10 cellular contexts compared by ENCODE assay signal in the genomic region with DNA sequence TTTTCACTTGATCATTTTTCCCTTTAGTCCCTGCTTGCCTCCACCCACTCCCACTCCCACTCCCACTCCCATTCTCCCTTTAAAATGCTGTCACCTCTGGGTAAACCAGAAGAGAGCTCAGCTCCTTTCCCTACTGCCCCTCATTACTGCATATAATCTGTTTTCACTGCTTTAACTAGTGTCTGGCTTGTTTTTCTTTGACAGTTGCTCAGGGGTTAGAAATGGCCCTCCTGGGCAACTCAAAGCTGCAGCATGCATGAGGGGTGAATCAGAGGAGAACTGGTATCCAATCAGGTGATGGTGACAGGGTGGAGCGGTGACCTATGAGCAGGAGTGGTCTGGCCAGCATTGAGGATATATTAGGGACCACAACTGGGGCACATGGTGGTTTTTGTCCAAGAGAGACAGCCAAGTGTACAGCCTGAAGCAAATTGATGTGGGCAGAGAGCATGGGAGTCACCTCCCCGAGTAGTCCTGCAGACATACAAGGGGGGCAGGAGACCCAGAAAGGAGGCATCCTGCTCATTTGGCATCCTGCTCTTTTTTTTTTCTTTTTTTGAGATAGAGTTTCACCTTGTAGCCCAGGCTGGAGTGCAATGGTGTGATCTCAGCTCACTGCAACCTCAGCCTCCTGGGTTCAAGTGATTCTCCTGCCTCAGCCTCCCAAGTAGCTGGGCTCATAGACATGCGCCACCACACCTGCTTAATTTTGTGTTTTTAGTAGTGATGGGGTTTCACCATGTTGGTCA. TPM values are rescaled to one million over a fixed set of nuclear protein-coding genes. Genes with fewer than 3 reads are reported as not detected.
DNase-seq lines count a peak whose midpoint lies in the region; ATAC-seq and TF ChIP-seq lines count a peak whose summit lies in the region.
"Had no signal": no experiment of that assay in that cellular context is flagged by ENCODE, and none has a peak within 500 bp of the region (broad histone marks: within the 10 kb centered on the region; RNA-seq: fewer than 3 reads in every experiment).

No MANE protein-coding gene starts in this region.

- no peaks in the 10 kb centered on the region for H3K27me3 ChIP-seq in psoas muscle (ENCODE audit: insufficient read depth in 3 of 3, low read length in 2 of 3)
- H3K27me3 ChIP-seq: neutrophil had no signal

- peaks cover 40% of the 10 kb centered on the region for H3K4me1 ChIP-seq in psoas muscle

- peaks cover 13% of the 10 kb centered on the region for H3K27me3 Mint-ChIP-seq in activated CD8-positive, alpha-beta memory T cell treated with anti-CD3 and anti-CD28 coated beads, Interleukin-2, amount 10 ng/mL, durations not matched to agents 7 days and 5 days

- intact Hi-C loops in psoas muscle (cut with DNase I): loop anchor here in 1 of 2 donors (5.0 kb wide), 1 partner anchor 65 kb away; the partner anchor contains the start of gene PNRC2

- no peaks in the 10 kb centered on the region for H3K9me3 ChIP-seq in psoas muscle
- H3K9me3 ChIP-seq: neutrophil had no signal

- H3K4me1 Mint-ChIP-seq in activated CD8-positive, alpha-beta memory T cell treated with anti-CD3 and anti-CD28 coated beads, Interleukin-2, amount 10 ng/mL, durations not matched to agents 7 days and 5 days: no peaks in the 10 kb centered on the region

- WGBS in psoas muscle, 3 donors: 67 to 77% (median 70%) methylated on average over 3 of the region's 3 CpGs

- DNase-seq in Daoy (ENCODE audit: low read depth) (peak; percentile 95), RPMI7951 (ENCODE audit: low read depth) (peak; percentile 95), fibroblast of gingiva (ENCODE audit: low read depth) (peak; percentile 60), psoas muscle (peak in 1 of 2 donors; percentile 24), NCI-H1694 (lab: John Stamatoyannopoulos, UW) (no peak)
- DNase-seq in activated CD8-positive, alpha-beta memory T cell treated with anti-CD3 and anti-CD28 coated beads, Interleukin-2, amount 10 ng/mL, durations not matched to agents 7 days and 5 days: no peak
- DNase-seq: stimulated activated naive CD4-positive, alpha-beta T cell treated with Interleukin-2 at 50 U/mL for 16 hours had no signal

- no peaks in the 10 kb centered on the region for H3K9me3 Mint-ChIP-seq in activated CD8-positive, alpha-beta memory T cell treated with anti-CD3 and anti-CD28 coated beads, Interleukin-2, amount 10 ng/mL, durations not matched to agents 7 days and 5 days (ENCODE audit: low read depth)

- no peak overlapping the region for H3K27ac Mint-ChIP-seq in activated CD8-positive, alpha-beta memory T cell treated with anti-CD3 and anti-CD28 coated beads, Interleukin-2, amount 10 ng/mL, durations not matched to agents 7 days and 5 days

- CTCF ChIA-PET in activated CD8-positive, alpha-beta memory T cell treated with anti-CD3 and anti-CD28 coated beads, Interleukin-2, amount 10 ng/mL, durations not matched to agents 7 days and 5 days (lab: Charles Lee): no interaction called here

- peak overlapping the region; percentile 76 for H3K27ac ChIP-seq in psoas muscle
- H3K27ac ChIP-seq: neutrophil had no signal

- no peaks in the 10 kb centered on the region for H3K36me3 Mint-ChIP-seq in activated CD8-positive, alpha-beta memory T cell treated with anti-CD3 and anti-CD28 coated beads, Interleukin-2, amount 10 ng/mL, durations not matched to agents 7 days and 5 days

- H3K4me3 Mint-ChIP-seq in activated CD8-positive, alpha-beta memory T cell treated with anti-CD3 and anti-CD28 coated beads, Interleukin-2, amount 10 ng/mL, durations not matched to agents 7 days and 5 days: no peak overlapping the region

- ATAC-seq in psoas muscle (peak; percentile 69 to 86 (median 78)), GM19328 (IDR thresholded peaks at IDR 0.05; ENCODE audit: unreplicated experiment) (no peak), GM18861 (IDR thresholded peaks at IDR 0.05; ENCODE audit: unreplicated experiment) (no peak)
- ATAC-seq in activated CD8-positive, alpha-beta memory T cell treated with anti-CD3 and anti-CD28 coated beads, Interleukin-2, amount 10 ng/mL, durations not matched to agents 7 days and 5 days: no peak

- TF ChIP-seq CTCF in psoas muscle (IDR thresholded peaks at IDR 0.05): no peak

- H3K4me3 ChIP-seq in psoas muscle: no peak overlapping the region

- H3K36me3 ChIP-seq in psoas muscle (ENCODE audit: insufficient read depth in 1 of 2, low read depth in 1 of 2): no peaks in the 10 kb centered on the region
- H3K36me3 ChIP-seq: neutrophil had no signal

RNA-seq across cellular contexts. Expression of gene SRSF10, which starts 42.7 kb away (rescaled TPM):
- 125 and 130 TPM in 2 replicates for total RNA-seq in Daoy (2014; rRNA removed; shearing (Covaris generic))
- 99.5 and 107 TPM in 2 replicates for total RNA-seq in RPMI7951 (2014; rRNA removed; shearing (Covaris generic))
- total RNA-seq in psoas muscle: 10 to 100 TPM; 29.5 to 54.0 (median 46.7) TPM
- polyA plus RNA-seq in psoas muscle: 10 to 100 TPM; 28.8 to 56.6 (median 42.0) TPM
- 100 to 1,000 TPM; 221 to 226 TPM for total RNA-seq in activated CD8-positive, alpha-beta memory T cell treated with anti-CD3 and anti-CD28 coated beads, Interleukin-2, amount 10 ng/mL, durations not matched to agents 7 days and 5 days

Comparison
In these comparisons a context has a peak if more than half of its experiments do, and no peak if none do; other contexts are left out.
1. DNase-seq: peak in Daoy (single experiment), RPMI7951 (single experiment) and fibroblast of gingiva (single experiment); none in activated CD8-positive, alpha-beta memory T cell treated with anti-CD3 and anti-CD28 coated beads, Interleukin-2, amount 10 ng/mL, durations not matched to agents 7 days and 5 days (single experiment) and NCI-H1694 (single experiment).
2. ATAC-seq: peak in psoas muscle (4 of 4); none in GM19328 (single experiment), GM18861 (single experiment) and activated CD8-positive, alpha-beta memory T cell treated with anti-CD3 and anti-CD28 coated beads, Interleukin-2, amount 10 ng/mL, durations not matched to agents 7 days and 5 days (single experiment).